Comparison of ENCODE assay signal across 7 cellular contexts in genomic region chr10:132328738-132329137, GRCh38. TPM values are rescaled to one million over a fixed set of nuclear protein-coding genes. Genes with fewer than 3 reads are reported as not detected.
DNase-seq lines count a peak whose midpoint lies in the region; ATAC-seq and TF ChIP-seq lines count a peak whose summit lies in the region.

No MANE protein-coding gene starts in this region.

- no peak for DNase-seq in Calu3
- DNase-seq in T-cell = no peak
- peak; percentile 39 for DNase-seq in fibroblast of villous mesenchyme (ENCODE audit: low read depth)
- no peak for DNase-seq in psoas muscle
- no peak for DNase-seq in SHP77 treated with DMSO at 0.1 percent for 48 hours (lab: John Stamatoyannopoulos, UW)
- DNase-seq in NCI-H226 = no peak
- no peak for DNase-seq in SIG-M5 (lab: John Stamatoyannopoulos, UW)

- H3K27me3 Mint-ChIP-seq in Calu3 (ENCODE audit: unreplicated experiment) = no peaks in the 10 kb centered on the region
- H3K27me3 Mint-ChIP-seq in T-cell = no peaks in the 10 kb centered on the region

- no peaks in the 10 kb centered on the region for H3K9me3 ChIP-seq in psoas muscle

- H3K4me1 ChIP-seq in psoas muscle = peaks cover 29% of the 10 kb centered on the region

- POLR2A ChIA-PET in T-cell (lab: Charles Lee) = no interaction called here

- H3K36me3 Mint-ChIP-seq in Calu3 (ENCODE audit: insufficient read depth, unreplicated experiment) (peaks cover 54% of the 10 kb centered on the region), T-cell (peaks cover 31% of the 10 kb centered on the region)

- peaks cover 0 to 4% of the 10 kb centered on the region in 2 donors for H3K36me3 ChIP-seq in psoas muscle (ENCODE audit: insufficient read depth in 1 of 2, low read depth in 1 of 2)

- H3K27me3 ChIP-seq in psoas muscle (ENCODE audit: insufficient read depth in 3 of 3, low read length in 2 of 3) = no peaks in the 10 kb centered on the region

- no TSS peak for BruUV-seq in Calu3 (replicated peaks; lab: Mats Ljungman, UMichigan)

- H3K27ac Mint-ChIP-seq in Calu3 (ENCODE audit: unreplicated experiment) (no peak overlapping the region), T-cell (peak overlapping the region; percentile 48 to 73)

- H3K4me3 ChIP-seq in fibroblast of villous mesenchyme (ENCODE audit: low read depth, low read length) (peak overlapping the region; percentile 80), psoas muscle (no peak overlapping the region)

- H3K27ac ChIP-seq in psoas muscle = peak overlapping the region; percentile 82

- TF ChIP-seq CTCF in Calu3 (IDR thresholded peaks at IDR 0.05; ENCODE audit: unreplicated experiment) (no peak), fibroblast of villous mesenchyme (IDR thresholded peaks at IDR 0.05; ENCODE audit: insufficient read depth, low read depth, low read length) (no peak), psoas muscle (IDR thresholded peaks at IDR 0.05) (no peak)

- no peaks in the 10 kb centered on the region for H3K9me3 Mint-ChIP-seq in Calu3 (ENCODE audit: low read depth, unreplicated experiment)
- H3K9me3 Mint-ChIP-seq in T-cell = peaks cover 0 to 6% (median 0%) of the 10 kb centered on the region in 3 donors

- H3K4me3 Mint-ChIP-seq in Calu3 (ENCODE audit: low read depth, unreplicated experiment) = peak overlapping the region; percentile 79
- peak overlapping the region; percentile 13 to 85 (median 25) for H3K4me3 Mint-ChIP-seq in T-cell

- CTCF ChIA-PET in Calu3 (lab: Charles Lee) = no interaction called here
- CTCF ChIA-PET in T-cell (lab: Charles Lee) = no interaction called here

- H3K4me1 Mint-ChIP-seq in Calu3 (ENCODE audit: low read depth, unreplicated experiment) (peaks cover 46% of the 10 kb centered on the region), T-cell (peaks cover 54 to 71% (median 58%) of the 10 kb centered on the region in 3 donors)

- intact Hi-C loops in Calu3 (cut with micrococcal nuclease; ENCODE audit: unreplicated experiment) = no loop called here
- intact Hi-C loops in psoas muscle (cut with DNase I) = no loop called here

- WGBS in psoas muscle, 3 donors = 44 to 53% (median 46%) methylated on average over 8 of the region's 8 CpGs

- ATAC-seq in T-cell (replicated peaks in 1 of 4) (no peak), psoas muscle (no peak)

RNA-seq across cellular contexts. Expression of gene LRRC27, which starts 3.3 kb away (rescaled TPM):
- total RNA-seq in Calu3 (2022) (4.6 and 5.0 TPM in 2 replicates), T-cell (1 to 10 TPM; 3.1 to 7.8 (median 7.0) TPM), fibroblast of villous mesenchyme (6.0 and 11.0 TPM in 2 replicates), psoas muscle (1 to 10 TPM; 2.2 to 2.9 (median 2.4) TPM)
- 1 to 10 TPM; 2.3 to 8.3 (median 4.3) TPM for polyA plus RNA-seq in psoas muscle

RNA-seq across cellular contexts. Expression of gene STK32C, which starts 21.0 kb away (rescaled TPM):
- 13.5 and 16.0 TPM in 2 replicates for total RNA-seq in Calu3 (2022)
- 10 to 100 TPM in 3 of 5 donors, 1 to 10 TPM in 2; 5.8 to 16.4 (median 12.2) TPM for total RNA-seq in T-cell
- 8.6 and 11.9 TPM in 2 replicates for total RNA-seq in fibroblast of villous mesenchyme
- 1 to 10 TPM; 5.6 to 7.0 (median 6.1) TPM for total RNA-seq in psoas muscle
- polyA plus RNA-seq in psoas muscle = 10 to 100 TPM in 1 of 3 donors, 1 to 10 TPM in 2; 3.6 to 11.7 (median 8.1) TPM
